Comparison of ENCODE assay signal across 2 cellular contexts in genomic region chr9:21996438-21996837, GRCh38.
TF ChIP-seq lines count a peak whose summit lies in the region.

No MANE protein-coding gene starts in this region.

TF ChIP-seq in GM23338, 12 proteins besides CTCF, POLR2A, EP300 and RAD21:
- TF ChIP-seq EZH2 (IDR thresholded peaks at IDR 0.05; ENCODE audit: low read depth, unreplicated experiment) (peak; percentile 68), POLR2AphosphoS5 (IDR thresholded peaks at IDR 0.05; ENCODE audit: low read depth) (no peak)

TF ChIP-seq in endothelial cell of umbilical vein, 7 proteins besides CTCF, POLR2A, EP300 and RAD21:
- TF ChIP-seq MYC (IDR thresholded peaks at IDR 0.05; ENCODE audit: low read depth, low read length), result no peak
- TF ChIP-seq JUN (IDR thresholded peaks at IDR 0.05; ENCODE audit: borderline replicate concordance, insufficient read depth, insufficient read length, low read depth), result no peak
- no peak for TF ChIP-seq FOS (IDR thresholded peaks at IDR 0.05; ENCODE audit: borderline replicate concordance, insufficient read depth, low read length)
- TF ChIP-seq POLR2AphosphoS5 (IDR thresholded peaks at IDR 0.05; ENCODE audit: insufficient read depth, low read depth, low read length), result no peak
- TF ChIP-seq GATA2 (IDR thresholded peaks at IDR 0.05; ENCODE audit: insufficient read depth, insufficient read length, low read depth, low read length), result no peak
- no peak for TF ChIP-seq MAX (IDR thresholded peaks at IDR 0.05; ENCODE audit: insufficient read depth, insufficient read length)
- no peak for TF ChIP-seq EZH2 (IDR thresholded peaks at IDR 0.05; ENCODE audit: borderline replicate concordance, low read depth, low read length, severe bottlenecking)
